Comparison of ENCODE assay signal across 17 cellular contexts in genomic region chr6:151514000-151514730, GRCh38. TPM values are rescaled to one million over a fixed set of nuclear protein-coding genes. Genes with fewer than 3 reads are reported as not detected.
DNase-seq lines count a peak whose midpoint lies in the region; ATAC-seq and TF ChIP-seq lines count a peak whose summit lies in the region.
"Had no signal": no experiment of that assay in that cellular context is flagged by ENCODE, and none has a peak within 500 bp of the region (broad histone marks: within the 10 kb centered on the region; RNA-seq: fewer than 3 reads in every experiment).

No MANE protein-coding gene starts in this region.

- intact Hi-C loops in CD14-positive monocyte (cut with micrococcal nuclease): no loop called here

- TF ChIP-seq CTCF in CD14-positive monocyte (IDR thresholded peaks at IDR 0.05): no peak
- TF ChIP-seq CTCF in foreskin fibroblast (IDR thresholded peaks at IDR 0.05; ENCODE audit: low read depth, low read length): no peak

- in situ Hi-C loops in KBM-7 (cut with MboI; ENCODE audit: low pct_unique_long_range_greater_than_20kb, low sequenced_read_pairs): no loop called here

- peaks cover 0 to 4% (median 2%) of the 10 kb centered on the region in 3 donors for H3K27me3 Mint-ChIP-seq in CD14-positive monocyte (ENCODE audit: low read depth in 3 of 3)

- ATAC-seq in GM18511 (IDR thresholded peaks at IDR 0.05; ENCODE audit: unreplicated experiment): no peak

- H3K36me3 Mint-ChIP-seq in CD14-positive monocyte: peaks cover 5 to 9% of the 10 kb centered on the region in 2 donors

- DNase-seq in CD14-positive monocyte (ENCODE audit: low spot score): no peak
- peak; percentile 91 for DNase-seq in KBM-7
- DNase-seq in OCI-M1 (lab: John Stamatoyannopoulos, UW): peak; percentile 57
- peak; percentile 31 for DNase-seq in astrocyte of the hippocampus (ENCODE audit: low read depth, low spot score)
- DNase-seq in NCI-H1105 treated with DMSO at 0.1 percent for 48 hours (lab: John Stamatoyannopoulos, UW): no peak
- DNase-seq in activated gamma-delta T cell treated with Interleukin-2 at 50 U/mL for 16 hours: no peak
- DNase-seq in foreskin fibroblast: no peak
- DNase-seq: CD4-positive, alpha-beta T cell; DND-41; H9; Karpas-422; NCI-H1092; NCI-H187; NCI-H510A; NCI-H82; SJCRH30 had no signal

- peaks cover 19% of the 10 kb centered on the region for H3K4me1 Mint-ChIP-seq in CD14-positive monocyte

- no peak overlapping the region for H3K4me3 ChIP-seq in foreskin fibroblast (ENCODE audit: low read depth in 1 of 2, low read length in 2 of 2)
- H3K4me3 ChIP-seq: SJCRH30 had no signal

- peak overlapping the region in 1 of 2 donors; percentile 63 for H3K4me3 Mint-ChIP-seq in CD14-positive monocyte
- H3K4me3 Mint-ChIP-seq: CD4-positive, alpha-beta T cell; H9 had no signal

- H3K9me3 Mint-ChIP-seq in CD14-positive monocyte: peaks cover 12 to 27% (median 19%) of the 10 kb centered on the region in 7 donors

- H3K27ac Mint-ChIP-seq in CD14-positive monocyte: peak overlapping the region in 4 of 7 donors; percentile 69 to 88 (median 71)
- H3K27ac Mint-ChIP-seq: CD4-positive, alpha-beta T cell had no signal

RNA-seq across cellular contexts. Expression of gene CCDC170, which starts 20.3 kb away (rescaled TPM):
- 1 to 10 TPM; 6.3 to 7.0 TPM for polyA plus RNA-seq in CD14-positive monocyte

Comparison
In these comparisons a context has a peak if more than half of its experiments do, and no peak if none do; other contexts are left out.
1. DNase-seq: peak in KBM-7 (single experiment), OCI-M1 (single experiment) and astrocyte of the hippocampus (single experiment); none in CD14-positive monocyte (single experiment), NCI-H1105 treated with DMSO at 0.1 percent for 48 hours (single experiment), activated gamma-delta T cell treated with Interleukin-2 at 50 U/mL for 16 hours (single experiment) and foreskin fibroblast (0 of 2).